In the genomic region with DNA sequence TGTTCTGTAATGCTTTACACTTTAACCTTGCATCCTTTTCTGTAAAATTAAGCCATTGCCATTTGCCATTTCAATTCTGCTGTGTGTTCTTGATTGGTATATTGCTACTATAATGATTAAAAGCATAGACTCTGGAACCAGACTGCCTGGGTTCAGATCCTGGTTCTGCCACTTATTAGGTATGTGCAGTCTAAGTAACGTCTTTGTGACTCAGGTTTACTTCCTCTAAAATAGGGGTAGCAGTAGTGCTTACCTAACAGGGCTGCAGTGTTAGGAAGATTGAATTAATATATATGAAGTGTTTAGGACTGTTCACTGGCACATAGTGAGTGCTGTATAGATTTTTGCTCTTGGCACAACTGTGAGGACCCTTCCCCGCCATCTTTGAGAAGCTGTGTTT, we compare ENCODE assay signal across 11 cellular contexts. TPM values are rescaled to one million over a fixed set of nuclear protein-coding genes. Genes with fewer than 3 reads are reported as not detected.
DNase-seq lines count a peak whose midpoint lies in the region; ATAC-seq and TF ChIP-seq lines count a peak whose summit lies in the region.
"Had no signal": no experiment of that assay in that cellular context is flagged by ENCODE, and none has a peak within 500 bp of the region (broad histone marks: within the 10 kb centered on the region; RNA-seq: fewer than 3 reads in every experiment).

No MANE protein-coding gene starts in this region.

- no peak overlapping the region for H2AFZ ChIP-seq in H9 (ENCODE audit: low read length)

- H3K9me3 Mint-ChIP-seq in H9: no peaks in the 10 kb centered on the region
- no peaks in the 10 kb centered on the region for H3K9me3 Mint-ChIP-seq in activated naive CD8-positive, alpha-beta T cell treated with anti-CD3 and anti-CD28 coated beads, Interleukin-2, amount 10 ng/mL, durations not matched to agents 7 days and 5 days
- H3K9me3 Mint-ChIP-seq in natural killer cell treated with Interleukin-12 subunit alpha and Interleukin-12 subunit beta and Interleukin-15 and Interleukin-18, amount 100 ng/mL, for 72 hours: no peaks in the 10 kb centered on the region

- H3K36me3 Mint-ChIP-seq in H9 (ENCODE audit: insufficient read depth in 1 of 3, low read depth in 3 of 3): peaks cover 0 to 18% (median 14%) of the 10 kb centered on the region in 3 experiments; a peak in 6 of 7 replicates
- peaks cover 31% of the 10 kb centered on the region for H3K36me3 Mint-ChIP-seq in activated naive CD8-positive, alpha-beta T cell treated with anti-CD3 and anti-CD28 coated beads, Interleukin-2, amount 10 ng/mL, durations not matched to agents 7 days and 5 days
- H3K36me3 Mint-ChIP-seq in natural killer cell treated with Interleukin-12 subunit alpha and Interleukin-12 subunit beta and Interleukin-15 and Interleukin-18, amount 100 ng/mL, for 72 hours: peaks cover 13% of the 10 kb centered on the region

- peaks cover 40% of the 10 kb centered on the region; the same call in 1 of the 2 replicates for H3K79me2 ChIP-seq in H9 (ENCODE audit: insufficient read depth, low read length)

- H2AK5ac ChIP-seq in H9 (ENCODE audit: insufficient read length, low read length): no peak overlapping the region

- no peaks in the 10 kb centered on the region for H3K27me3 Mint-ChIP-seq in H9 (ENCODE audit: low read depth)
- H3K27me3 Mint-ChIP-seq in activated naive CD8-positive, alpha-beta T cell treated with anti-CD3 and anti-CD28 coated beads, Interleukin-2, amount 10 ng/mL, durations not matched to agents 7 days and 5 days: no peaks in the 10 kb centered on the region
- no peaks in the 10 kb centered on the region for H3K27me3 Mint-ChIP-seq in natural killer cell treated with Interleukin-12 subunit alpha and Interleukin-12 subunit beta and Interleukin-15 and Interleukin-18, amount 100 ng/mL, for 72 hours

- H3K79me1 ChIP-seq in H9 (ENCODE audit: insufficient read depth, low read depth, low read length, poor library complexity, severe bottlenecking): peaks cover 7% of the 10 kb centered on the region

- H4K91ac ChIP-seq in H9 (ENCODE audit: insufficient read length, low read depth, low read length): no peak overlapping the region

- H3K27me3 ChIP-seq in H9 (ENCODE audit: insufficient read depth, low read length): no peaks in the 10 kb centered on the region

- peaks cover 13 to 15% of the 10 kb centered on the region in 2 experiments for H3K4me1 Mint-ChIP-seq in H9
- H3K4me1 Mint-ChIP-seq in activated naive CD8-positive, alpha-beta T cell treated with anti-CD3 and anti-CD28 coated beads, Interleukin-2, amount 10 ng/mL, durations not matched to agents 7 days and 5 days: peaks cover 38% of the 10 kb centered on the region
- H3K4me1 Mint-ChIP-seq in natural killer cell treated with Interleukin-12 subunit alpha and Interleukin-12 subunit beta and Interleukin-15 and Interleukin-18, amount 100 ng/mL, for 72 hours (ENCODE audit: low read depth in 2 of 2): peaks cover 44 to 65% of the 10 kb centered on the region in 2 donors

- no peak overlapping the region for H3K4me3 Mint-ChIP-seq in H9
- H3K4me3 Mint-ChIP-seq in activated naive CD8-positive, alpha-beta T cell treated with anti-CD3 and anti-CD28 coated beads, Interleukin-2, amount 10 ng/mL, durations not matched to agents 7 days and 5 days: peak overlapping the region; percentile 68
- peak overlapping the region; percentile 65 for H3K4me3 Mint-ChIP-seq in natural killer cell treated with Interleukin-12 subunit alpha and Interleukin-12 subunit beta and Interleukin-15 and Interleukin-18, amount 100 ng/mL, for 72 hours

- no peak overlapping the region for H2BK120ac ChIP-seq in H9 (ENCODE audit: low read depth, low read length, poor library complexity, severe bottlenecking)

- ATAC-seq in activated naive CD8-positive, alpha-beta T cell treated with anti-CD3 and anti-CD28 coated beads, Interleukin-2, amount 10 ng/mL, durations not matched to agents 7 days and 5 days (ENCODE audit: low read depth): no peak
- ATAC-seq in natural killer cell treated with Interleukin-12 subunit alpha and Interleukin-12 subunit beta and Interleukin-15 and Interleukin-18, amount 100 ng/mL, for 72 hours: no peak
- ATAC-seq: HepG2 had no signal

- no peaks in the 10 kb centered on the region for H4K20me1 ChIP-seq in H9 (ENCODE audit: control insufficient read depth, insufficient read depth, insufficient read length)

- H3K9me3 ChIP-seq in H9 (ENCODE audit: control insufficient read depth, low read depth, low read length): no peaks in the 10 kb centered on the region

- no peak overlapping the region for H2BK12ac ChIP-seq in H9 (ENCODE audit: insufficient read length, low read depth, low read length)

- no peak overlapping the region for H2BK20ac ChIP-seq in H9 (ENCODE audit: low read depth, low read length, poor library complexity, severe bottlenecking)

- no peak overlapping the region for H2BK5ac ChIP-seq in H9 (ENCODE audit: insufficient read length, low read length)

- H3K27ac ChIP-seq in H9 (ENCODE audit: insufficient read length, low read depth, low read length): no peak overlapping the region

- no peak overlapping the region for H4K5ac ChIP-seq in H9 (ENCODE audit: insufficient read length, low read depth, low read length)

- no peak overlapping the region for H3T11ph ChIP-seq in H9 (ENCODE audit: low read length)

- H4K8ac ChIP-seq in H9 (replicated peaks; ENCODE audit: insufficient read length, low read depth, low read length): no peak overlapping the region

- peak overlapping the region; percentile 17 to 28 (median 18); a peak in 3 of 7 replicates for H3K27ac Mint-ChIP-seq in H9
- peak overlapping the region; percentile 13 for H3K27ac Mint-ChIP-seq in activated naive CD8-positive, alpha-beta T cell treated with anti-CD3 and anti-CD28 coated beads, Interleukin-2, amount 10 ng/mL, durations not matched to agents 7 days and 5 days
- H3K27ac Mint-ChIP-seq in natural killer cell treated with Interleukin-12 subunit alpha and Interleukin-12 subunit beta and Interleukin-15 and Interleukin-18, amount 100 ng/mL, for 72 hours: peak overlapping the region; percentile 37 to 90

- no CpG with 5 or more reads among the region's 2 CpGs for WGBS in H9 (ENCODE audit: extremely low coverage, insufficient read length, low lambda C conversion rate)

- peak; percentile 65 for DNase-seq in CD1c-positive myeloid dendritic cell (ENCODE audit: extremely low spot score)
- DNase-seq in H9: no peak
- DNase-seq in activated naive CD8-positive, alpha-beta T cell treated with anti-CD3 and anti-CD28 coated beads, Interleukin-2, amount 10 ng/mL, durations not matched to agents 7 days and 5 days: no peak
- DNase-seq in natural killer cell treated with Interleukin-12 subunit alpha and Interleukin-12 subunit beta and Interleukin-15 and Interleukin-18, amount 100 ng/mL, for 72 hours (ENCODE audit: low spot score): no peak
- no peak for DNase-seq in H4 (ENCODE audit: low spot score)
- no peak for DNase-seq in NCI-H524 treated with DMSO at 0.1 percent for 48 hours (lab: John Stamatoyannopoulos, UW)
- no peak for DNase-seq in foreskin fibroblast
- DNase-seq: NCI-H1694 treated with DMSO at 0.1 percent for 48 hours; stimulated activated CD8-positive, alpha-beta memory T cell treated with anti-CD3 and anti-CD28 coated beads, Interleukin-4, amount 100 ng/mL, for 48 hours had no signal

- no peaks in the 10 kb centered on the region; the same call in 1 of the 2 replicates for H3K4me1 ChIP-seq in H9 (ENCODE audit: insufficient read depth, low read length)

- POLR2A ChIA-PET in activated naive CD8-positive, alpha-beta T cell treated with anti-CD3 and anti-CD28 coated beads, Interleukin-2, amount 10 ng/mL, durations not matched to agents 7 days and 5 days (lab: Charles Lee): interaction anchor here (0.6 to 2.7 kb wide), 2 partner anchors 32 to 306 kb away, joined by 4 to 10 read pairs; no protein-coding TSS in a partner anchor

- no peak for TF ChIP-seq CTCF in H9 (conservative IDR thresholded peaks at IDR 0.05)
- TF ChIP-seq CTCF in foreskin fibroblast (IDR thresholded peaks at IDR 0.05; ENCODE audit: low read depth, low read length): no peak

- no peak overlapping the region for H3K4ac ChIP-seq in H9 (ENCODE audit: low read depth, low read length)

- peaks cover 6% of the 10 kb centered on the region for H3K23me2 ChIP-seq in H9 (ENCODE audit: insufficient read length, low read depth, low read length, poor library complexity, severe bottlenecking)

- no peak overlapping the region for H3K9ac ChIP-seq in H9 (ENCODE audit: extremely low read depth, insufficient read length, low read length)

- H3K18ac ChIP-seq in H9 (ENCODE audit: insufficient read length, low read depth, low read length): no peak overlapping the region

- H3K4me2 ChIP-seq in H9 (ENCODE audit: insufficient read depth, insufficient read length, low read length): no peak overlapping the region

- H3K23ac ChIP-seq in H9 (ENCODE audit: insufficient read length, low read depth, low read length): no peak overlapping the region

- H3K56ac ChIP-seq in H9 (ENCODE audit: insufficient read length, low read depth, low read length): no peak overlapping the region

- no peak overlapping the region for H3K14ac ChIP-seq in H9 (ENCODE audit: insufficient read depth, low read length)

- H3K4me3 ChIP-seq in foreskin fibroblast (ENCODE audit: low read depth in 1 of 2, low read length in 2 of 2): no peak overlapping the region

- H2BK15ac ChIP-seq in H9 (ENCODE audit: low read depth, low read length): no peak overlapping the region

RNA-seq across cellular contexts. Expression of gene CDC42, which starts 4.4 kb away (rescaled TPM):
- total RNA-seq in H9 (2021): 178 and 197 TPM in 2 replicates
- 100 to 1,000 TPM; 283 to 303 TPM for total RNA-seq in activated naive CD8-positive, alpha-beta T cell treated with anti-CD3 and anti-CD28 coated beads, Interleukin-2, amount 10 ng/mL, durations not matched to agents 7 days and 5 days
- 100 to 1,000 TPM; 191 to 394 TPM for total RNA-seq in natural killer cell treated with Interleukin-12 subunit alpha and Interleukin-12 subunit beta and Interleukin-15 and Interleukin-18, amount 100 ng/mL, for 72 hours
- total RNA-seq in H4 (2014; rRNA removed; shearing (Covaris generic)): 384 and 429 TPM in 2 replicates

RNA-seq across cellular contexts. Expression of gene CELA3A, which starts 55.5 kb away (rescaled TPM):
- not detected in 2 replicates for total RNA-seq in H9 (2021)
- total RNA-seq in activated naive CD8-positive, alpha-beta T cell treated with anti-CD3 and anti-CD28 coated beads, Interleukin-2, amount 10 ng/mL, durations not matched to agents 7 days and 5 days: not detected
- not detected for total RNA-seq in natural killer cell treated with Interleukin-12 subunit alpha and Interleukin-12 subunit beta and Interleukin-15 and Interleukin-18, amount 100 ng/mL, for 72 hours
- not detected in 2 replicates for total RNA-seq in H4 (2014; rRNA removed; shearing (Covaris generic))
- total RNA-seq: bronchial epithelial cell, HepG2 had no signal

Comparison
In these comparisons a context has a peak if more than half of its experiments do, and no peak if none do; other contexts are left out.
1. H3K27ac Mint-ChIP-seq: peak in every context shown above with its lines; median percentile 64 in natural killer cell treated with Interleukin-12 subunit alpha and Interleukin-12 subunit beta and Interleukin-15 and Interleukin-18, amount 100 ng/mL, for 72 hours; 18 in H9; 13 in activated naive CD8-positive, alpha-beta T cell treated with anti-CD3 and anti-CD28 coated beads, Interleukin-2, amount 10 ng/mL, durations not matched to agents 7 days and 5 days.
2. H3K4me3 Mint-ChIP-seq: peak in activated naive CD8-positive, alpha-beta T cell treated with anti-CD3 and anti-CD28 coated beads, Interleukin-2, amount 10 ng/mL, durations not matched to agents 7 days and 5 days (single experiment) and natural killer cell treated with Interleukin-12 subunit alpha and Interleukin-12 subunit beta and Interleukin-15 and Interleukin-18, amount 100 ng/mL, for 72 hours (single experiment); none in H9 (0 of 2).